ENCODE assay signal across 10 cellular contexts in genomic region chr12:113228394-113229028, GRCh38. TPM values are rescaled to one million over a fixed set of nuclear protein-coding genes. Genes with fewer than 3 reads are reported as not detected.
DNase-seq lines count a peak whose midpoint lies in the region; ATAC-seq, FAIRE-seq and TF ChIP-seq lines count a peak whose summit lies in the region.
"Had no signal": no experiment of that assay in that cellular context is flagged by ENCODE, and none has a peak within 500 bp of the region (broad histone marks: within the 10 kb centered on the region; RNA-seq: fewer than 3 reads in every experiment).

No MANE protein-coding gene starts in this region.

- dilution Hi-C loops in endothelial cell of umbilical vein (cut with MboI; ENCODE audit: extremely low pct_ligation_motif_present, low sequenced_read_pairs) = no loop called here

- BruUV-seq in PC-3 (replicated peaks; lab: Mats Ljungman, UMichigan) = no TSS peak
- no TSS peak for BruUV-seq in endothelial cell of umbilical vein (replicated peaks; lab: Mats Ljungman, UMichigan)

- peaks cover 39% of the 10 kb centered on the region for H3K4me1 Mint-ChIP-seq in CD4-positive, alpha-beta T cell (ENCODE audit: low read depth)
- H3K4me1 Mint-ChIP-seq in neural crest cell (peaks cover 17% of the 10 kb centered on the region), endothelial cell (ENCODE audit: unreplicated experiment) (peaks cover 6% of the 10 kb centered on the region)

- peaks cover 50% of the 10 kb centered on the region for H3K36me3 Mint-ChIP-seq in CD4-positive, alpha-beta T cell (ENCODE audit: low read depth)
- H3K36me3 Mint-ChIP-seq in neural crest cell (ENCODE audit: low read depth) (peaks cover 3% of the 10 kb centered on the region), endothelial cell (ENCODE audit: low read depth, unreplicated experiment) (peaks cover 7% of the 10 kb centered on the region)

- no peak for TF ChIP-seq POLR2A in endothelial cell of umbilical vein (IDR thresholded peaks at IDR 0.05; ENCODE audit: low read depth, low read length)

- intact Hi-C loops in CD4-positive, alpha-beta T cell (cut with DNase I, micrococcal nuclease) = no loop called here
- intact Hi-C loops in PC-3 (cut with micrococcal nuclease) = no loop called here
- intact Hi-C loops in endothelial cell of umbilical vein (cut with micrococcal nuclease) = loop anchor here (10.0 kb wide), 1 partner anchor 106 kb away; the partner anchor contains the start of gene SLC8B1
- intact Hi-C loops in sciatic nerve (cut with DNase I) = no loop called here

- CTCF ChIA-PET in CD4-positive, alpha-beta T cell (lab: Charles Lee) = no interaction called here
- CTCF ChIA-PET in PC-3 (lab: Charles Lee) = no interaction called here
- CTCF ChIA-PET in endothelial cell of umbilical vein (lab: Charles Lee) = no interaction called here

- no peak for ATAC-seq in CD4-positive, alpha-beta T cell (ENCODE audit: poor library complexity)
- ATAC-seq in PC-3 (peak; percentile 22; the same call in 1 of the 2 replicates), sciatic nerve (no peak)

- H3K27ac Mint-ChIP-seq in CD4-positive, alpha-beta T cell = peak overlapping the region; percentile 27
- H3K27ac Mint-ChIP-seq in neural crest cell (ENCODE audit: unreplicated experiment) (peak overlapping the region; percentile 96), endothelial cell (ENCODE audit: unreplicated experiment) (no peak overlapping the region)

- no peaks in the 10 kb centered on the region for H3K9me1 ChIP-seq in endothelial cell of umbilical vein (replicated peaks; ENCODE audit: control insufficient read depth, extremely low read depth, insufficient read depth, low read length)

- H3K9me3 Mint-ChIP-seq in CD4-positive, alpha-beta T cell = no peaks in the 10 kb centered on the region
- no peaks in the 10 kb centered on the region for H3K9me3 Mint-ChIP-seq in neural crest cell
- no peaks in the 10 kb centered on the region for H3K9me3 Mint-ChIP-seq in endothelial cell (ENCODE audit: unreplicated experiment)

- H3K79me2 ChIP-seq in PC-3 (ENCODE audit: low read length) = peaks cover 7% of the 10 kb centered on the region; the same call in 1 of the 2 replicates
- no peaks in the 10 kb centered on the region for H3K79me2 ChIP-seq in endothelial cell of umbilical vein (ENCODE audit: control insufficient read depth, insufficient read depth, low read length)

- no peak overlapping the region for H3K4me3 Mint-ChIP-seq in CD4-positive, alpha-beta T cell
- no peak overlapping the region for H3K4me3 Mint-ChIP-seq in neural crest cell
- no peak overlapping the region for H3K4me3 Mint-ChIP-seq in endothelial cell (ENCODE audit: unreplicated experiment)

- H3K4me1 ChIP-seq in PC-3 (ENCODE audit: insufficient read depth, low read length) = peaks cover 6% of the 10 kb centered on the region; the same call in 1 of the 2 replicates
- H3K4me1 ChIP-seq in endothelial cell of umbilical vein (ENCODE audit: control insufficient read depth, extremely low read depth, insufficient read depth, low read length) = peaks cover 46% of the 10 kb centered on the region

- no peak for DNase-seq in CD4-positive, alpha-beta T cell
- no peak for DNase-seq in PC-3
- no peak for DNase-seq in endothelial cell of umbilical vein (ENCODE audit: low read depth, low spot score)
- DNase-seq in neural crest cell (ENCODE audit: low read depth, low spot score) = no peak
- DNase-seq in endothelial cell (ENCODE audit: low spot score) = no peak
- no peak for DNase-seq in sciatic nerve (ENCODE audit: low spot score)
- DNase-seq in DMS153 treated with DMSO at 0.1 percent for 48 hours (lab: John Stamatoyannopoulos, UW; ENCODE audit: unreplicated experiment) = no peak
- DNase-seq in activated CD8-positive, alpha-beta memory T cell treated with anti-CD3 and anti-CD28 coated beads for 24 hours = no peak
- DNase-seq: midbrain had no signal

- H3K36me3 ChIP-seq in PC-3 (ENCODE audit: low read depth, low read length) = peaks cover 10% of the 10 kb centered on the region
- peaks cover 0 to 13% of the 10 kb centered on the region in 2 experiments for H3K36me3 ChIP-seq in endothelial cell of umbilical vein (ENCODE audit: control insufficient read depth in 2 of 2, extremely low read depth in 1 of 2, insufficient read depth in 2 of 2, low read length in 2 of 2)

- no peaks in the 10 kb centered on the region for H3K9me2 ChIP-seq in PC-3 (replicated peaks; ENCODE audit: low read length)

- H4K20me1 ChIP-seq in PC-3 (ENCODE audit: low read length) = no peaks in the 10 kb centered on the region
- no peaks in the 10 kb centered on the region for H4K20me1 ChIP-seq in endothelial cell of umbilical vein (replicated peaks; ENCODE audit: control insufficient read depth, extremely low read depth, insufficient read depth, low read length)

- H3K9ac ChIP-seq in PC-3 (ENCODE audit: low read length) (no peak overlapping the region), endothelial cell of umbilical vein (replicated peaks; ENCODE audit: extremely low read depth, insufficient read depth, low read length) (no peak overlapping the region)

- H3F3A ChIP-seq in PC-3 (ENCODE audit: low read length, unreplicated experiment) = no peaks in the 10 kb centered on the region

- no peak overlapping the region for H3K4me3 ChIP-seq in PC-3 (ENCODE audit: low read length)
- no peak overlapping the region for H3K4me3 ChIP-seq in endothelial cell of umbilical vein (replicated peaks in 1 of 3; ENCODE audit: insufficient read depth in 1 of 3, low read depth in 1 of 3, low read length in 3 of 3)

- no peak overlapping the region for H3K27ac ChIP-seq in CD4-positive, alpha-beta T cell (ENCODE audit: low read depth, low read length)
- no peak overlapping the region for H3K27ac ChIP-seq in PC-3 (ENCODE audit: low read length)
- H3K27ac ChIP-seq in endothelial cell of umbilical vein (ENCODE audit: insufficient read depth, low read depth, low read length) = no peak overlapping the region

- no peak overlapping the region for H2AFZ ChIP-seq in PC-3 (ENCODE audit: low read length)
- H2AFZ ChIP-seq in endothelial cell of umbilical vein (ENCODE audit: low read depth, low read length) = no peak overlapping the region

- H3K27me3 Mint-ChIP-seq in CD4-positive, alpha-beta T cell = no peaks in the 10 kb centered on the region
- no peaks in the 10 kb centered on the region for H3K27me3 Mint-ChIP-seq in neural crest cell (ENCODE audit: low read depth)
- peaks cover 4% of the 10 kb centered on the region for H3K27me3 Mint-ChIP-seq in endothelial cell (ENCODE audit: unreplicated experiment)

- peak; percentile 4 for FAIRE-seq in endothelial cell of umbilical vein (lab: Jason Lieb, UNC)
- FAIRE-seq: frontal cortex had no signal

- no peaks in the 10 kb centered on the region for H3K9me3 ChIP-seq in CD4-positive, alpha-beta T cell (ENCODE audit: control insufficient read depth, low read length)
- H3K9me3 ChIP-seq in PC-3 (ENCODE audit: low read length) (no peaks in the 10 kb centered on the region), endothelial cell of umbilical vein (replicated peaks; ENCODE audit: control insufficient read depth, insufficient read depth, low read length) (no peaks in the 10 kb centered on the region)

- H3K4me2 ChIP-seq in PC-3 (ENCODE audit: low read length) (no peak overlapping the region), endothelial cell of umbilical vein (ENCODE audit: insufficient read depth, low read length) (no peak overlapping the region)

- no peak for TF ChIP-seq CTCF in CD4-positive, alpha-beta T cell (IDR thresholded peaks at IDR 0.05)
- TF ChIP-seq CTCF in PC-3 (conservative IDR thresholded peaks at IDR 0.05; ENCODE audit: low read depth, low read length) (no peak), endothelial cell of umbilical vein (IDR thresholded peaks at IDR 0.05; ENCODE audit: extremely low read depth in 1 of 2, insufficient read depth in 1 of 2, low read depth in 1 of 2, low read length in 2 of 2) (no peak), neural crest cell (conservative IDR thresholded peaks at IDR 0.05) (no peak), endothelial cell (IDR thresholded peaks at IDR 0.05; ENCODE audit: unreplicated experiment) (no peak)

- H3K27me3 ChIP-seq in CD4-positive, alpha-beta T cell (ENCODE audit: control insufficient read depth, insufficient read depth, low read length) = no peaks in the 10 kb centered on the region
- H3K27me3 ChIP-seq in PC-3 (ENCODE audit: low read length) (no peaks in the 10 kb centered on the region), endothelial cell of umbilical vein (ENCODE audit: control insufficient read depth in 2 of 2, insufficient read depth in 2 of 2, low read length in 2 of 2) (no peaks in the 10 kb centered on the region)

- POLR2A ChIA-PET in CD4-positive, alpha-beta T cell (lab: Charles Lee) = interaction anchor here (0.7 kb wide), 1 partner anchor 21 kb away, joined by 3 read pairs; no protein-coding TSS in a partner anchor
- POLR2A ChIA-PET in PC-3 (lab: Charles Lee; ENCODE audit: unreplicated experiment) (interaction anchor here (0.5 kb wide), 1 partner anchor 34 kb away, joined by 4 read pairs; no protein-coding TSS in a partner anchor), endothelial cell of umbilical vein (lab: Charles Lee) (no interaction called here)

RNA-seq across cellular contexts. Expression of gene TPCN1, which starts 7.2 kb away (rescaled TPM):
- total RNA-seq in CD4-positive, alpha-beta T cell = 10 to 100 TPM; 52.4 to 59.7 TPM
- 19.0 and 29.3 TPM in 2 replicates for total RNA-seq in PC-3 (2014; rRNA removed)
- 17.9 and 28.3 TPM in 2 replicates for total RNA-seq in endothelial cell of umbilical vein
- 18.7 and 19.5 TPM in 2 replicates for polyA plus RNA-seq in endothelial cell of umbilical vein
- 11.0 and 12.8 TPM in 2 replicates for polyA plus RNA-seq in endothelial cell of umbilical vein (2011; cell fraction: cytosol; rRNA removed)
- 69.3 and 74.3 TPM in 2 replicates for polyA plus RNA-seq in endothelial cell of umbilical vein (2011; cell fraction: nucleus; rRNA removed)
- 15.9 and 22.7 TPM in 2 replicates for polyA plus RNA-seq in endothelial cell of umbilical vein (2012)
- polyA minus RNA-seq in endothelial cell of umbilical vein = 35.2 and 36.9 TPM in 2 replicates
- 18.6 TPM for polyA minus RNA-seq in endothelial cell of umbilical vein (2011; cell fraction: cytosol; rRNA and poly(A)+ RNA removed)
- polyA minus RNA-seq in endothelial cell of umbilical vein (2011; cell fraction: nucleus; rRNA and poly(A)+ RNA removed) = 34.9 and 40.1 TPM in 2 replicates
- 18.3 and 18.9 TPM in 2 replicates for total RNA-seq in neural crest cell
- total RNA-seq in endothelial cell (ENCODE audit: unreplicated experiment) = 8.4 TPM
- 90.6 TPM for total RNA-seq in sciatic nerve

RNA-seq across cellular contexts. Expression of gene RITA1, which starts 43.0 kb away (rescaled TPM):
- 1 to 10 TPM; 2.9 to 3.3 TPM for total RNA-seq in CD4-positive, alpha-beta T cell
- 66.8 and 71.6 TPM in 2 replicates for total RNA-seq in PC-3 (2014; rRNA removed)
- total RNA-seq in endothelial cell of umbilical vein = 20.4 and 20.7 TPM in 2 replicates
- polyA plus RNA-seq in endothelial cell of umbilical vein = 21.1 and 21.3 TPM in 2 replicates
- 12.9 and 16.2 TPM in 2 replicates for polyA plus RNA-seq in endothelial cell of umbilical vein (2011; cell fraction: cytosol; rRNA removed)
- 6.4 and 7.6 TPM in 2 replicates for polyA plus RNA-seq in endothelial cell of umbilical vein (2011; cell fraction: nucleus; rRNA removed)
- 16.4 and 17.8 TPM in 2 replicates for polyA plus RNA-seq in endothelial cell of umbilical vein (2012)
- 7.9 and 8.3 TPM in 2 replicates for polyA minus RNA-seq in endothelial cell of umbilical vein
- polyA minus RNA-seq in endothelial cell of umbilical vein (2011; cell fraction: cytosol; rRNA and poly(A)+ RNA removed) = 22.8 TPM
- 4.5 and 8.0 TPM in 2 replicates for polyA minus RNA-seq in endothelial cell of umbilical vein (2011; cell fraction: nucleus; rRNA and poly(A)+ RNA removed)
- total RNA-seq in neural crest cell = 20.0 and 20.1 TPM in 2 replicates
- total RNA-seq in endothelial cell (ENCODE audit: unreplicated experiment) = 11.7 TPM
- 7.8 TPM for total RNA-seq in sciatic nerve

RNA-seq across cellular contexts. Expression of gene DDX54, which starts 43.2 kb away (rescaled TPM):
- 10 to 100 TPM; 56.8 to 61.1 TPM for total RNA-seq in CD4-positive, alpha-beta T cell
- total RNA-seq in PC-3 (2014; rRNA removed) (158 and 309 TPM in 2 replicates), endothelial cell of umbilical vein (76.4 and 90.0 TPM in 2 replicates), neural crest cell (68.5 and 69.7 TPM in 2 replicates), endothelial cell (ENCODE audit: unreplicated experiment) (47.5 TPM), sciatic nerve (43.9 TPM)
- polyA plus RNA-seq in endothelial cell of umbilical vein = 41.9 and 54.1 TPM in 2 replicates
- 60.6 and 60.8 TPM in 2 replicates for polyA plus RNA-seq in endothelial cell of umbilical vein (2011; cell fraction: cytosol; rRNA removed)
- polyA plus RNA-seq in endothelial cell of umbilical vein (2011; cell fraction: nucleus; rRNA removed) = 70.0 and 79.9 TPM in 2 replicates
- polyA plus RNA-seq in endothelial cell of umbilical vein (2012) = 34.6 and 38.7 TPM in 2 replicates
- 26.9 and 43.8 TPM in 2 replicates for polyA minus RNA-seq in endothelial cell of umbilical vein
- 41.9 TPM for polyA minus RNA-seq in endothelial cell of umbilical vein (2011; cell fraction: cytosol; rRNA and poly(A)+ RNA removed)
- 36.6 and 38.9 TPM in 2 replicates for polyA minus RNA-seq in endothelial cell of umbilical vein (2011; cell fraction: nucleus; rRNA and poly(A)+ RNA removed)
